Comparison of ENCODE assay signal across 1 cellular context in the genomic region with DNA sequence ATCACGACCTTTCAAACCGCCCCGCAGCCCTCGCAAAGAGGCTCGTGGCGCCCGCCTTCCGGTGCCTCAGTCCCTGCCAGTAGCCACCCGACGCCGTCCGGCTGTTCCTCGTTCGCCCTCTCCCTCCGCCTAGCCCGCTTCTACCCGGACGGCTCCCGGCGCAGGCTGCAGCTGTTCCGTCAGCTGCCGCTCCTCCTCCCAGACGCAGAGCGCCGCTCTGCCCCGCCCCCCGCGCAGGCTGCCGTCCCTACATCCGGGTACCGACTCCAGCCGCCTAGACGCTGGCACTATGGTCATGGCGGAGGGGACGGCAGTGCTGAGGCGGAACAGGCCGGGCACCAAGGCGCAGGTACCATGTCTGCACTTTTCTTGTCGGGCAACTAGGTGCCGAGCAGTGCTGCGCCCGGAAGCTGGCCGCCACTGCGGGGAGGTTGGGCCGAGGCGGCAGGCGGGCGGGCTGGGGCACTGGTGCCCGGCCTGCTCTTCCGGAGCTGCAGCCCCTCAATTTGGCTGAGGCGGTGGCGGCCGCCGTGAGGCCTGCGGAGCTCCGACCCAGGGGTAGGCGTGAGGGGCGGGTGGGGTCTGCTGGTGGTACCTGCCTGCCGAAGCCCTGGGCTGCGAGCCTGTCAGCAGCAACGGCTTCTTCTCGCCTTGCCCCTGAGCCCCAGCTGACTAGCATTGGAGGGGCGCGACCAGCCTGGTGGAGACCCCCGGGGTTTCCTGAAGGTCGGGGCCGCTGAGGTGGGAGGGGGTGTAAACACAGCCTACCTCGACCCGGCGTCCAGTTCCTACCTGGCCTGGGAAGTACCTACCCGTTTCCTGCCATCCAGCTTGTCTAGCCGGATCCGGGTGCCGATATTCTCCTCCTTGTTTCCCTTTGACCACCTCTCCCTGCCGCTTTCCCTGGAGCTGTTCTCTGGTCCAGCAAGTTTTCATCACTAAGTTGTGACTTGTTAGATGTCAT.
TF ChIP-seq lines count a peak whose summit lies in the region.

A gene (plus strand): TSS at position 269 of the 964 bp plus-strand sequence. CDS start 21 bp downstream, at position 290.

TF ChIP-seq in K562, 482 proteins besides CTCF, POLR2A, EP300 and RAD21 (continued from another document and continues in another):
- TF ChIP-seq, protein P1, sequence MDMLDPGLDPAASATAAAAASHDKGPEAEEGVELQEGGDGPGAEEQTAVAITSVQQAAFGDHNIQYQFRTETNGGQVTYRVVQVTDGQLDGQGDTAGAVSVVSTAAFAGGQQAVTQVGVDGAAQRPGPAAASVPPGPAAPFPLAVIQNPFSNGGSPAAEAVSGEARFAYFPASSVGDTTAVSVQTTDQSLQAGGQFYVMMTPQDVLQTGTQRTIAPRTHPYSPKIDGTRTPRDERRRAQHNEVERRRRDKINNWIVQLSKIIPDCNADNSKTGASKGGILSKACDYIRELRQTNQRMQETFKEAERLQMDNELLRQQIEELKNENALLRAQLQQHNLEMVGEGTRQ (CRISPR knock-in tag; IDR thresholded peaks at IDR 0.05) = no peak
- TF ChIP-seq, protein P2, sequence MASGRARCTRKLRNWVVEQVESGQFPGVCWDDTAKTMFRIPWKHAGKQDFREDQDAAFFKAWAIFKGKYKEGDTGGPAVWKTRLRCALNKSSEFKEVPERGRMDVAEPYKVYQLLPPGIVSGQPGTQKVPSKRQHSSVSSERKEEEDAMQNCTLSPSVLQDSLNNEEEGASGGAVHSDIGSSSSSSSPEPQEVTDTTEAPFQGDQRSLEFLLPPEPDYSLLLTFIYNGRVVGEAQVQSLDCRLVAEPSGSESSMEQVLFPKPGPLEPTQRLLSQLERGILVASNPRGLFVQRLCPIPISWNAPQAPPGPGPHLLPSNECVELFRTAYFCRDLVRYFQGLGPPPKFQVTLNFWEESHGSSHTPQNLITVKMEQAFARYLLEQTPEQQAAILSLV (tag; IDR thresholded peaks at IDR 0.05) = no peak
- TF ChIP-seq MTA3 (IDR thresholded peaks at IDR 0.05; ENCODE audit: borderline replicate concordance) (peak; percentile 79; the same call in 1 of the 2 replicates), ESRRB (CRISPR knock-in tag; IDR thresholded peaks at IDR 0.05; ENCODE audit: borderline replicate concordance) (no peak), SNRNP70 (optimal IDR thresholded peaks at IDR 0.05; ENCODE audit: low read depth, low read length) (no peak), YBX1 (IDR thresholded peaks at IDR 0.05) (no peak), XRCC5 (IDR thresholded peaks at IDR 0.05; ENCODE audit: low read depth, low read length) (peak; percentile 82), ZKSCAN1 (IDR thresholded peaks at IDR 0.05; ENCODE audit: low read depth, low read length) (0 out of 2 replicates have a peak, but pooled peaks have one; percentile 37), ARID2 (IDR thresholded peaks at IDR 0.05) (no peak), MED1 (CRISPR knock-in tag; IDR thresholded peaks at IDR 0.05; ENCODE audit: borderline replicate concordance) (no peak), CBFA2T3 (IDR thresholded peaks at IDR 0.05) (no peak), TSC22D4 (tag; IDR thresholded peaks at IDR 0.05) (no peak), ELF1 (tag; IDR thresholded peaks at IDR 0.05) (peak; percentile 87), ETV5 (CRISPR knock-in tag; IDR thresholded peaks at IDR 0.05; ENCODE audit: low read depth) (peak; percentile 75; the same call in 1 of the 2 replicates), NONO (IDR thresholded peaks at IDR 0.05; ENCODE audit: low read depth in 2 of 2, low read length in 1 of 2) (peak in 1 of 2 experiments; percentile 67; a peak in 2 of 4 replicates), ZNF707 (CRISPR knock-in tag; conservative IDR thresholded peaks at IDR 0.05) (no peak), HDAC3 (IDR thresholded peaks at IDR 0.05; ENCODE audit: borderline replicate concordance, partially characterized antibody) (no peak), STAT5B (CRISPR knock-in tag; IDR thresholded peaks at IDR 0.05) (no peak), U2AF1 (optimal IDR thresholded peaks at IDR 0.05; ENCODE audit: low read depth, low read length) (no peak), LCOR (CRISPR knock-in tag; IDR thresholded peaks at IDR 0.05) (0 out of 2 replicates have a peak, but pooled peaks have one; percentile 57), ZNF134 (CRISPR knock-in tag; conservative IDR thresholded peaks at IDR 0.05) (no peak), ZNF431 (CRISPR knock-in tag; IDR thresholded peaks at IDR 0.05) (no peak), NEUROD1 (IDR thresholded peaks at IDR 0.05; ENCODE audit: borderline replicate concordance, low read depth, low read length, partially characterized antibody) (peak; percentile 89), PTRF (tag; IDR thresholded peaks at IDR 0.05) (no peak)
- TF ChIP-seq, protein P3, sequence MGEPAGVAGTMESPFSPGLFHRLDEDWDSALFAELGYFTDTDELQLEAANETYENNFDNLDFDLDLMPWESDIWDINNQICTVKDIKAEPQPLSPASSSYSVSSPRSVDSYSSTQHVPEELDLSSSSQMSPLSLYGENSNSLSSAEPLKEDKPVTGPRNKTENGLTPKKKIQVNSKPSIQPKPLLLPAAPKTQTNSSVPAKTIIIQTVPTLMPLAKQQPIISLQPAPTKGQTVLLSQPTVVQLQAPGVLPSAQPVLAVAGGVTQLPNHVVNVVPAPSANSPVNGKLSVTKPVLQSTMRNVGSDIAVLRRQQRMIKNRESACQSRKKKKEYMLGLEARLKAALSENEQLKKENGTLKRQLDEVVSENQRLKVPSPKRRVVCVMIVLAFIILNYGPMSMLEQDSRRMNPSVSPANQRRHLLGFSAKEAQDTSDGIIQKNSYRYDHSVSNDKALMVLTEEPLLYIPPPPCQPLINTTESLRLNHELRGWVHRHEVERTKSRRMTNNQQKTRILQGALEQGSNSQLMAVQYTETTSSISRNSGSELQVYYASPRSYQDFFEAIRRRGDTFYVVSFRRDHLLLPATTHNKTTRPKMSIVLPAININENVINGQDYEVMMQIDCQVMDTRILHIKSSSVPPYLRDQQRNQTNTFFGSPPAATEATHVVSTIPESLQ (CRISPR knock-in tag; IDR thresholded peaks at IDR 0.05) = no peak
- TF ChIP-seq, protein P4, sequence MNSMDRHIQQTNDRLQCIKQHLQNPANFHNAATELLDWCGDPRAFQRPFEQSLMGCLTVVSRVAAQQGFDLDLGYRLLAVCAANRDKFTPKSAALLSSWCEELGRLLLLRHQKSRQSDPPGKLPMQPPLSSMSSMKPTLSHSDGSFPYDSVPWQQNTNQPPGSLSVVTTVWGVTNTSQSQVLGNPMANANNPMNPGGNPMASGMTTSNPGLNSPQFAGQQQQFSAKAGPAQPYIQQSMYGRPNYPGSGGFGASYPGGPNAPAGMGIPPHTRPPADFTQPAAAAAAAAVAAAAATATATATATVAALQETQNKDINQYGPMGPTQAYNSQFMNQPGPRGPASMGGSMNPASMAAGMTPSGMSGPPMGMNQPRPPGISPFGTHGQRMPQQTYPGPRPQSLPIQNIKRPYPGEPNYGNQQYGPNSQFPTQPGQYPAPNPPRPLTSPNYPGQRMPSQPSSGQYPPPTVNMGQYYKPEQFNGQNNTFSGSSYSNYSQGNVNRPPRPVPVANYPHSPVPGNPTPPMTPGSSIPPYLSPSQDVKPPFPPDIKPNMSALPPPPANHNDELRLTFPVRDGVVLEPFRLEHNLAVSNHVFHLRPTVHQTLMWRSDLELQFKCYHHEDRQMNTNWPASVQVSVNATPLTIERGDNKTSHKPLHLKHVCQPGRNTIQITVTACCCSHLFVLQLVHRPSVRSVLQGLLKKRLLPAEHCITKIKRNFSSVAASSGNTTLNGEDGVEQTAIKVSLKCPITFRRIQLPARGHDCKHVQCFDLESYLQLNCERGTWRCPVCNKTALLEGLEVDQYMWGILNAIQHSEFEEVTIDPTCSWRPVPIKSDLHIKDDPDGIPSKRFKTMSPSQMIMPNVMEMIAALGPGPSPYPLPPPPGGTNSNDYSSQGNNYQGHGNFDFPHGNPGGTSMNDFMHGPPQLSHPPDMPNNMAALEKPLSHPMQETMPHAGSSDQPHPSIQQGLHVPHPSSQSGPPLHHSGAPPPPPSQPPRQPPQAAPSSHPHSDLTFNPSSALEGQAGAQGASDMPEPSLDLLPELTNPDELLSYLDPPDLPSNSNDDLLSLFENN (IDR thresholded peaks at IDR 0.05; ENCODE audit: low read depth in 2 of 2, low read length in 2 of 2) = peak in 1 of 2 experiments; percentile 64; a peak in 2 of 4 replicates
- TF ChIP-seq, protein P5, sequence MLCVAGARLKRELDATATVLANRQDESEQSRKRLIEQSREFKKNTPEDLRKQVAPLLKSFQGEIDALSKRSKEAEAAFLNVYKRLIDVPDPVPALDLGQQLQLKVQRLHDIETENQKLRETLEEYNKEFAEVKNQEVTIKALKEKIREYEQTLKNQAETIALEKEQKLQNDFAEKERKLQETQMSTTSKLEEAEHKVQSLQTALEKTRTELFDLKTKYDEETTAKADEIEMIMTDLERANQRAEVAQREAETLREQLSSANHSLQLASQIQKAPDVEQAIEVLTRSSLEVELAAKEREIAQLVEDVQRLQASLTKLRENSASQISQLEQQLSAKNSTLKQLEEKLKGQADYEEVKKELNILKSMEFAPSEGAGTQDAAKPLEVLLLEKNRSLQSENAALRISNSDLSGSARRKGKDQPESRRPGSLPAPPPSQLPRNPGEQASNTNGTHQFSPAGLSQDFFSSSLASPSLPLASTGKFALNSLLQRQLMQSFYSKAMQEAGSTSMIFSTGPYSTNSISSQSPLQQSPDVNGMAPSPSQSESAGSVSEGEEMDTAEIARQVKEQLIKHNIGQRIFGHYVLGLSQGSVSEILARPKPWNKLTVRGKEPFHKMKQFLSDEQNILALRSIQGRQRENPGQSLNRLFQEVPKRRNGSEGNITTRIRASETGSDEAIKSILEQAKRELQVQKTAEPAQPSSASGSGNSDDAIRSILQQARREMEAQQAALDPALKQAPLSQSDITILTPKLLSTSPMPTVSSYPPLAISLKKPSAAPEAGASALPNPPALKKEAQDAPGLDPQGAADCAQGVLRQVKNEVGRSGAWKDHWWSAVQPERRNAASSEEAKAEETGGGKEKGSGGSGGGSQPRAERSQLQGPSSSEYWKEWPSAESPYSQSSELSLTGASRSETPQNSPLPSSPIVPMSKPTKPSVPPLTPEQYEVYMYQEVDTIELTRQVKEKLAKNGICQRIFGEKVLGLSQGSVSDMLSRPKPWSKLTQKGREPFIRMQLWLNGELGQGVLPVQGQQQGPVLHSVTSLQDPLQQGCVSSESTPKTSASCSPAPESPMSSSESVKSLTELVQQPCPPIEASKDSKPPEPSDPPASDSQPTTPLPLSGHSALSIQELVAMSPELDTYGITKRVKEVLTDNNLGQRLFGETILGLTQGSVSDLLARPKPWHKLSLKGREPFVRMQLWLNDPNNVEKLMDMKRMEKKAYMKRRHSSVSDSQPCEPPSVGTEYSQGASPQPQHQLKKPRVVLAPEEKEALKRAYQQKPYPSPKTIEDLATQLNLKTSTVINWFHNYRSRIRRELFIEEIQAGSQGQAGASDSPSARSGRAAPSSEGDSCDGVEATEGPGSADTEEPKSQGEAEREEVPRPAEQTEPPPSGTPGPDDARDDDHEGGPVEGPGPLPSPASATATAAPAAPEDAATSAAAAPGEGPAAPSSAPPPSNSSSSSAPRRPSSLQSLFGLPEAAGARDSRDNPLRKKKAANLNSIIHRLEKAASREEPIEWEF (CRISPR knock-in tag; IDR thresholded peaks at IDR 0.05) = 0 out of 2 replicates have a peak, but pooled peaks have one; percentile 12
- TF ChIP-seq, protein P6, sequence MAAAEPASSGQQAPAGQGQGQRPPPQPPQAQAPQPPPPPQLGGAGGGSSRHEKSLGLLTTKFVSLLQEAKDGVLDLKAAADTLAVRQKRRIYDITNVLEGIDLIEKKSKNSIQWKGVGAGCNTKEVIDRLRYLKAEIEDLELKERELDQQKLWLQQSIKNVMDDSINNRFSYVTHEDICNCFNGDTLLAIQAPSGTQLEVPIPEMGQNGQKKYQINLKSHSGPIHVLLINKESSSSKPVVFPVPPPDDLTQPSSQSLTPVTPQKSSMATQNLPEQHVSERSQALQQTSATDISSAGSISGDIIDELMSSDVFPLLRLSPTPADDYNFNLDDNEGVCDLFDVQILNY (CRISPR knock-in tag; IDR thresholded peaks at IDR 0.05) = no peak
- TF ChIP-seq, protein P7, sequence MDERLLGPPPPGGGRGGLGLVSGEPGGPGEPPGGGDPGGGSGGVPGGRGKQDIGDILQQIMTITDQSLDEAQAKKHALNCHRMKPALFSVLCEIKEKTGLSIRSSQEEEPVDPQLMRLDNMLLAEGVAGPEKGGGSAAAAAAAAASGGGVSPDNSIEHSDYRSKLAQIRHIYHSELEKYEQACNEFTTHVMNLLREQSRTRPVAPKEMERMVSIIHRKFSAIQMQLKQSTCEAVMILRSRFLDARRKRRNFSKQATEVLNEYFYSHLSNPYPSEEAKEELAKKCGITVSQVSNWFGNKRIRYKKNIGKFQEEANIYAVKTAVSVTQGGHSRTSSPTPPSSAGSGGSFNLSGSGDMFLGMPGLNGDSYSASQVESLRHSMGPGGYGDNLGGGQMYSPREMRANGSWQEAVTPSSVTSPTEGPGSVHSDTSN (CRISPR knock-in tag; IDR thresholded peaks at IDR 0.05; ENCODE audit: low read depth) = no peak
- TF ChIP-seq, protein P7 (tag; conservative IDR thresholded peaks at IDR 0.05; ENCODE audit: low read depth) = no peak
- TF ChIP-seq, protein P8, sequence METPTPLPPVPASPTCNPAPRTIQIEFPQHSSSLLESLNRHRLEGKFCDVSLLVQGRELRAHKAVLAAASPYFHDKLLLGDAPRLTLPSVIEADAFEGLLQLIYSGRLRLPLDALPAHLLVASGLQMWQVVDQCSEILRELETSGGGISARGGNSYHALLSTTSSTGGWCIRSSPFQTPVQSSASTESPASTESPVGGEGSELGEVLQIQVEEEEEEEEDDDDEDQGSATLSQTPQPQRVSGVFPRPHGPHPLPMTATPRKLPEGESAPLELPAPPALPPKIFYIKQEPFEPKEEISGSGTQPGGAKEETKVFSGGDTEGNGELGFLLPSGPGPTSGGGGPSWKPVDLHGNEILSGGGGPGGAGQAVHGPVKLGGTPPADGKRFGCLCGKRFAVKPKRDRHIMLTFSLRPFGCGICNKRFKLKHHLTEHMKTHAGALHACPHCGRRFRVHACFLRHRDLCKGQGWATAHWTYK (CRISPR knock-in tag; IDR thresholded peaks at IDR 0.05) = peak; percentile 34; the same call in 1 of the 2 replicates
- TF ChIP-seq, protein P9, sequence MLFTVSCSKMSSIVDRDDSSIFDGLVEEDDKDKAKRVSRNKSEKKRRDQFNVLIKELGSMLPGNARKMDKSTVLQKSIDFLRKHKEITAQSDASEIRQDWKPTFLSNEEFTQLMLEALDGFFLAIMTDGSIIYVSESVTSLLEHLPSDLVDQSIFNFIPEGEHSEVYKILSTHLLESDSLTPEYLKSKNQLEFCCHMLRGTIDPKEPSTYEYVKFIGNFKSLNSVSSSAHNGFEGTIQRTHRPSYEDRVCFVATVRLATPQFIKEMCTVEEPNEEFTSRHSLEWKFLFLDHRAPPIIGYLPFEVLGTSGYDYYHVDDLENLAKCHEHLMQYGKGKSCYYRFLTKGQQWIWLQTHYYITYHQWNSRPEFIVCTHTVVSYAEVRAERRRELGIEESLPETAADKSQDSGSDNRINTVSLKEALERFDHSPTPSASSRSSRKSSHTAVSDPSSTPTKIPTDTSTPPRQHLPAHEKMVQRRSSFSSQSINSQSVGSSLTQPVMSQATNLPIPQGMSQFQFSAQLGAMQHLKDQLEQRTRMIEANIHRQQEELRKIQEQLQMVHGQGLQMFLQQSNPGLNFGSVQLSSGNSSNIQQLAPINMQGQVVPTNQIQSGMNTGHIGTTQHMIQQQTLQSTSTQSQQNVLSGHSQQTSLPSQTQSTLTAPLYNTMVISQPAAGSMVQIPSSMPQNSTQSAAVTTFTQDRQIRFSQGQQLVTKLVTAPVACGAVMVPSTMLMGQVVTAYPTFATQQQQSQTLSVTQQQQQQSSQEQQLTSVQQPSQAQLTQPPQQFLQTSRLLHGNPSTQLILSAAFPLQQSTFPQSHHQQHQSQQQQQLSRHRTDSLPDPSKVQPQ (CRISPR knock-in tag; IDR thresholded peaks at IDR 0.05; ENCODE audit: borderline replicate concordance) = no peak
